ENCODE assay signal across 11 cellular contexts in genomic region chr16:17367932-17368331, GRCh38.
DNase-seq lines count a peak whose midpoint lies in the region; ATAC-seq, FAIRE-seq and TF ChIP-seq lines count a peak whose summit lies in the region.
"Had no signal": no experiment of that assay in that cellular context is flagged by ENCODE, and none has a peak within 500 bp of the region (broad histone marks: within the 10 kb centered on the region; RNA-seq: fewer than 3 reads in every experiment).

No MANE protein-coding gene starts in this region.

- CTCF ChIA-PET in naive thymus-derived CD4-positive, alpha-beta T cell (lab: Charles Lee), result interaction anchor here (1.4 kb wide), 1 partner anchor 99 kb away, joined by 5 read pairs; no protein-coding TSS in a partner anchor

- peak overlapping the region; percentile 82 to 95 (median 92) for H3K4me2 ChIP-seq in BLaER1 treated with 17β-estradiol and CSF1 and Interleukin-3, amounts not matched to agents 10 nM and 100 nM
- H3K4me2 ChIP-seq in astrocyte (ENCODE audit: low read length), result peak overlapping the region; percentile 70
- H3K4me2 ChIP-seq in MM.1S (ENCODE audit: low read depth, low read length), result no peak overlapping the region

- no peaks in the 10 kb centered on the region for H3K9me3 Mint-ChIP-seq in astrocyte (ENCODE audit: unreplicated experiment)
- H3K9me3 Mint-ChIP-seq in naive thymus-derived CD4-positive, alpha-beta T cell, result peaks cover 0 to 9% (median 0%) of the 10 kb centered on the region in 11 donors

- no peak overlapping the region for H2AFZ ChIP-seq in astrocyte (ENCODE audit: low read depth, low read length)
- no peak overlapping the region for H2AFZ ChIP-seq in MM.1S (ENCODE audit: low read length)
- H2AFZ ChIP-seq: parathyroid adenoma had no signal

- H3K4me3 Mint-ChIP-seq in astrocyte (ENCODE audit: unreplicated experiment), result peak overlapping the region; percentile 6
- peak overlapping the region; percentile 47 to 96 (median 68) for H3K4me3 Mint-ChIP-seq in naive thymus-derived CD4-positive, alpha-beta T cell

- peaks cover 0 to 2% (median 0%) of the 10 kb centered on the region in 11 experiments; a peak in 2 of 22 replicates for H4K20me1 ChIP-seq in BLaER1 treated with 17β-estradiol and CSF1 and Interleukin-3, amounts not matched to agents 10 nM and 100 nM
- H4K20me1 ChIP-seq in astrocyte (ENCODE audit: insufficient read depth, low read length) (peaks cover 96% of the 10 kb centered on the region), MM.1S (ENCODE audit: insufficient read depth, low read length) (no peaks in the 10 kb centered on the region)

- intact Hi-C loops in naive thymus-derived CD4-positive, alpha-beta T cell (cut with micrococcal nuclease), result loop anchor here (2.0 to 10.0 kb wide), 9 partner anchors 15 to 1699 kb away; partner anchors contain the start of gene COQ7 (in 1 of the 2)

- H3K36me3 Mint-ChIP-seq in astrocyte (ENCODE audit: low read depth, unreplicated experiment), result no peaks in the 10 kb centered on the region
- H3K36me3 Mint-ChIP-seq in naive thymus-derived CD4-positive, alpha-beta T cell, result peaks cover 0 to 39% (median 0%) of the 10 kb centered on the region in 5 donors

- H3K79me2 ChIP-seq in astrocyte (ENCODE audit: insufficient read depth, low read length) (peaks cover 74% of the 10 kb centered on the region), MM.1S (ENCODE audit: low read length) (peaks cover 82% of the 10 kb centered on the region)
- H3K79me2 ChIP-seq: parathyroid adenoma had no signal

- peak overlapping the region in 9 of 11 experiments; percentile 69 to 85 (median 81); a peak in 16 of 22 replicates for H3K9ac ChIP-seq in BLaER1 treated with 17β-estradiol and CSF1 and Interleukin-3, amounts not matched to agents 10 nM and 100 nM
- H3K9ac ChIP-seq in astrocyte (ENCODE audit: low read length) (no peak overlapping the region), MM.1S (ENCODE audit: low read length) (no peak overlapping the region)
- H3K9ac ChIP-seq: parathyroid adenoma had no signal

- no peak for FAIRE-seq in astrocyte (lab: Jason Lieb, UNC)

- peaks cover 17% of the 10 kb centered on the region for H3F3A ChIP-seq in MM.1S (ENCODE audit: insufficient read depth, low read length)

- H3K27me3 Mint-ChIP-seq in astrocyte (ENCODE audit: low read depth, unreplicated experiment), result no peaks in the 10 kb centered on the region
- no peaks in the 10 kb centered on the region for H3K27me3 Mint-ChIP-seq in naive thymus-derived CD4-positive, alpha-beta T cell

- TF ChIP-seq CTCF in HL-60 (IDR thresholded peaks at IDR 0.05; ENCODE audit: insufficient read depth, low read length) (no peak), astrocyte (IDR thresholded peaks at IDR 0.05; ENCODE audit: insufficient read depth, low read depth, low read length) (peak; percentile 24), MM.1S (IDR thresholded peaks at IDR 0.05; ENCODE audit: low read length) (no peak)

- H3K27me3 ChIP-seq in BLaER1 treated with 17β-estradiol and CSF1 and Interleukin-3, amounts not matched to agents 10 nM and 100 nM, result no peaks in the 10 kb centered on the region
- H3K27me3 ChIP-seq in HL-60 (ENCODE audit: insufficient read depth, poor library complexity, severe bottlenecking) (no peaks in the 10 kb centered on the region), astrocyte (ENCODE audit: insufficient read depth, low read length) (no peaks in the 10 kb centered on the region), MM.1S (replicated peaks; ENCODE audit: insufficient read depth, low read length) (no peaks in the 10 kb centered on the region)
- H3K27me3 ChIP-seq in naive thymus-derived CD4-positive, alpha-beta T cell (ENCODE audit: control insufficient read depth in 2 of 2, insufficient read depth in 2 of 2, low read length in 2 of 2), result no peaks in the 10 kb centered on the region

- 0 out of 22 replicates have a peak, but pooled peaks cover 0 to 3% (median 0%) of the 10 kb centered on the region in 11 experiments for H3K9me3 ChIP-seq in BLaER1 treated with 17β-estradiol and CSF1 and Interleukin-3, amounts not matched to agents 10 nM and 100 nM (replicated peaks in 1 of 11)
- no peaks in the 10 kb centered on the region for H3K9me3 ChIP-seq in astrocyte (ENCODE audit: insufficient read depth, low read depth, low read length)
- no peaks in the 10 kb centered on the region for H3K9me3 ChIP-seq in naive thymus-derived CD4-positive, alpha-beta T cell (ENCODE audit: control insufficient read depth in 2 of 3, low read length in 3 of 3)
- no peaks in the 10 kb centered on the region for H3K9me3 ChIP-seq in MM.1S (replicated peaks; ENCODE audit: insufficient read depth, low read length)

- H3K4me1 Mint-ChIP-seq in astrocyte (ENCODE audit: low read depth, unreplicated experiment), result peaks cover 51% of the 10 kb centered on the region
- H3K4me1 Mint-ChIP-seq in naive thymus-derived CD4-positive, alpha-beta T cell, result peaks cover 70 to 100% (median 97%) of the 10 kb centered on the region in 7 donors

- peaks cover 0 to 13% (median 4%) of the 10 kb centered on the region in 11 experiments; a peak in 8 of 22 replicates for H3K36me3 ChIP-seq in BLaER1 treated with 17β-estradiol and CSF1 and Interleukin-3, amounts not matched to agents 10 nM and 100 nM
- H3K36me3 ChIP-seq in astrocyte (ENCODE audit: insufficient read depth, low read length) (no peaks in the 10 kb centered on the region), MM.1S (replicated peaks; ENCODE audit: insufficient read depth, low read length) (no peaks in the 10 kb centered on the region)
- H3K36me3 ChIP-seq in naive thymus-derived CD4-positive, alpha-beta T cell (ENCODE audit: control insufficient read depth in 2 of 3, insufficient read depth in 3 of 3, low read length in 3 of 3), result no peaks in the 10 kb centered on the region

- H3K4me3 ChIP-seq in BLaER1 treated with 17β-estradiol and CSF1 and Interleukin-3, amounts not matched to agents 10 nM and 100 nM, result no peak overlapping the region
- no peak overlapping the region for H3K4me3 ChIP-seq in HL-60 (replicated peaks; ENCODE audit: insufficient read depth, low read length)
- H3K4me3 ChIP-seq in astrocyte (ENCODE audit: insufficient read depth, low read depth, low read length), result no peak overlapping the region
- no peak overlapping the region for H3K4me3 ChIP-seq in naive thymus-derived CD4-positive, alpha-beta T cell (ENCODE audit: low read length)
- H3K4me3 ChIP-seq in MM.1S (ENCODE audit: low read length), result no peak overlapping the region

- no peak overlapping the region for H3K27ac Mint-ChIP-seq in astrocyte (ENCODE audit: unreplicated experiment)
- peak overlapping the region; percentile 96 to 100 (median 99) for H3K27ac Mint-ChIP-seq in naive thymus-derived CD4-positive, alpha-beta T cell

- peak overlapping the region in 10 of 11 experiments; percentile 80 to 95 (median 92); a peak in 20 of 22 replicates for H3K27ac ChIP-seq in BLaER1 treated with 17β-estradiol and CSF1 and Interleukin-3, amounts not matched to agents 10 nM and 100 nM
- H3K27ac ChIP-seq in HL-60 (replicated peaks), result peak overlapping the region; percentile 83
- no peak overlapping the region for H3K27ac ChIP-seq in astrocyte (ENCODE audit: low read depth, low read length)
- peak overlapping the region; percentile 70 for H3K27ac ChIP-seq in naive thymus-derived CD4-positive, alpha-beta T cell (ENCODE audit: low read depth, low read length)
- H3K27ac ChIP-seq in MM.1S (ENCODE audit: low read length), result no peak overlapping the region
- H3K27ac ChIP-seq: parathyroid adenoma had no signal

- H3K9me2 ChIP-seq in MM.1S (replicated peaks; ENCODE audit: insufficient read depth, low read length), result no peaks in the 10 kb centered on the region

- H3K4me1 ChIP-seq in BLaER1 treated with 17β-estradiol and CSF1 and Interleukin-3, amounts not matched to agents 10 nM and 100 nM, result peaks cover 85 to 100% (median 100%) of the 10 kb centered on the region in 10 experiments
- peaks cover 49% of the 10 kb centered on the region for H3K4me1 ChIP-seq in astrocyte (ENCODE audit: insufficient read depth, low read length)
- H3K4me1 ChIP-seq in naive thymus-derived CD4-positive, alpha-beta T cell (ENCODE audit: control insufficient read depth in 2 of 2, insufficient read depth in 2 of 2, low read length in 2 of 2), result peaks cover 87 to 95% of the 10 kb centered on the region in 2 donors
- peaks cover 22% of the 10 kb centered on the region for H3K4me1 ChIP-seq in MM.1S (ENCODE audit: low read length)

- DNase-seq in HL-60 (ENCODE audit: low read depth in 1 of 2, low spot score in 1 of 2) (no peak), astrocyte (ENCODE audit: low read depth) (peak; percentile 77), SW480 (ENCODE audit: low spot score) (no peak), MM.1S (no peak)
- DNase-seq in naive thymus-derived CD4-positive, alpha-beta T cell, result no peak
- DNase-seq: activated effector memory CD4-positive, alpha-beta T cell treated with anti-CD3 and anti-CD28 coated beads, Interleukin-2, amount 50 U/mL, for 16 hours; stimulated activated CD8-positive, alpha-beta memory T cell treated with anti-CD3 and anti-CD28 coated beads, Interleukin-4, amount 100 ng/mL, for 48 hours had no signal

- ATAC-seq in naive thymus-derived CD4-positive, alpha-beta T cell, result no peak
- no peak for ATAC-seq in HG02759 (IDR thresholded peaks at IDR 0.05; ENCODE audit: unreplicated experiment)
- no peak for ATAC-seq in GM19324 (IDR thresholded peaks at IDR 0.05; ENCODE audit: low FRiP score, unreplicated experiment)

- POLR2A ChIA-PET in naive thymus-derived CD4-positive, alpha-beta T cell (lab: Charles Lee), result interaction anchor here (1.3 to 5.0 kb wide), 4 partner anchors 10 to 85 kb away, joined by 3 to 57 read pairs (median 6); no protein-coding TSS in a partner anchor

Comparison
In these comparisons a context has a peak if more than half of its experiments do, and no peak if none do; other contexts are left out.
1. H3K27ac ChIP-seq: peak in BLaER1 treated with 17β-estradiol and CSF1 and Interleukin-3, amounts not matched to agents 10 nM and 100 nM (10 of 11), HL-60 (single experiment) and naive thymus-derived CD4-positive, alpha-beta T cell (single experiment); none in astrocyte (single experiment) and MM.1S (single experiment).
2. H3K9ac ChIP-seq: peak in BLaER1 treated with 17β-estradiol and CSF1 and Interleukin-3, amounts not matched to agents 10 nM and 100 nM (9 of 11); none in astrocyte (single experiment) and MM.1S (single experiment).